ENCODE assay signal across 1 cellular context in the genomic region with DNA sequence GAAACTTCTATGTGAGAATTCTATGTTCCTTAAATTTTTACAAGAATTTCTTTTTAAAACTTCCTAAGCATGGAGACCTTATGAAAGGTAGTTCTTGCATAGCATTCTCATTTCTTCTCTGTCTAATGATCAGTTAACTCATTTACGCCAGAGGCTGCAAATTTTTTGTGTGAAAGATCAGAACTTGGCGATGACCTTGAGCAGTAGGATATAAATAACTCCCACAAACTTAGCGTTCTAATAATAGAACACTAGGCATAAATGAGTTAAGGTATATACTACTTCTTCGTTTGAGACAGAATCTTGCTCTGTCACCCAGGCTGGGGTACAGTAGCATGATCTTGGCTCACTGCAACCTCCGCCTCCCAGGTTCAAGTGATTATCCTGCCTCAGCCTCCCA.
TF ChIP-seq lines count a peak whose summit lies in the region.

No MANE protein-coding gene starts in this region.

TF ChIP-seq in K562, 482 proteins besides CTCF, POLR2A, EP300 and RAD21:
- TF ChIP-seq MEF2D (tag; conservative IDR thresholded peaks at IDR 0.05; ENCODE audit: low read depth) (peak; percentile 66), ETS1 (conservative IDR thresholded peaks at IDR 0.05; ENCODE audit: control insufficient read depth, low read depth, low read length) (no peak)
